ENCODE assay signal across 12 cellular contexts in genomic region chr3:4995500-4996053, GRCh38. TPM values are rescaled to one million over a fixed set of nuclear protein-coding genes. Genes with fewer than 3 reads are reported as not detected.
DNase-seq lines count a peak whose midpoint lies in the region; ATAC-seq and TF ChIP-seq lines count a peak whose summit lies in the region.
"Had no signal": no experiment of that assay in that cellular context is flagged by ENCODE, and none has a peak within 500 bp of the region (broad histone marks: within the 10 kb centered on the region; RNA-seq: fewer than 3 reads in every experiment).

No MANE protein-coding gene starts in this region.

- H3K9me3 ChIP-seq in MM.1S (replicated peaks; ENCODE audit: insufficient read depth, low read length): no peaks in the 10 kb centered on the region
- H3K9me3 ChIP-seq: mucosa of descending colon had no signal

- ATAC-seq in omental fat pad (ENCODE audit: low FRiP score): peak; percentile 30
- no peak for ATAC-seq in activated CD8-positive, alpha-beta T cell treated with anti-CD3 and anti-CD28 coated beads for 36 hours
- ATAC-seq: CD8-positive, alpha-beta T cell had no signal

- no peak for TF ChIP-seq CTCF in coronary artery (IDR thresholded peaks at IDR 0.05)
- TF ChIP-seq CTCF in omental fat pad (IDR thresholded peaks at IDR 0.05): no peak
- TF ChIP-seq CTCF in mesothelial cell of epicardium (IDR thresholded peaks at IDR 0.05; ENCODE audit: unreplicated experiment): no peak
- no peak for TF ChIP-seq CTCF in activated CD8-positive, alpha-beta T cell treated with anti-CD3 and anti-CD28 coated beads for 36 hours (IDR thresholded peaks at IDR 0.05)
- no peak for TF ChIP-seq CTCF in MM.1S (IDR thresholded peaks at IDR 0.05; ENCODE audit: low read length)

- H3K9ac ChIP-seq in MM.1S (ENCODE audit: low read length): no peak overlapping the region

- no peak overlapping the region for H3K27ac Mint-ChIP-seq in mesothelial cell of epicardium
- H3K27ac Mint-ChIP-seq in activated CD8-positive, alpha-beta T cell treated with anti-CD3 and anti-CD28 coated beads for 36 hours: no peak overlapping the region
- H3K27ac Mint-ChIP-seq: CD8-positive, alpha-beta T cell; WTC11 had no signal

- H3K9me2 ChIP-seq in MM.1S (replicated peaks; ENCODE audit: insufficient read depth, low read length): no peaks in the 10 kb centered on the region

- H2AFZ ChIP-seq in MM.1S (ENCODE audit: low read length): no peak overlapping the region

- intact Hi-C loops in activated CD8-positive, alpha-beta T cell treated with anti-CD3 and anti-CD28 coated beads for 36 hours (cut with micrococcal nuclease): no loop called here

- H3F3A ChIP-seq in MM.1S (ENCODE audit: insufficient read depth, low read length): no peaks in the 10 kb centered on the region

- DNase-seq in ACHN (peak; percentile 88), NCI-H226 (peak; percentile 99), coronary artery (ENCODE audit: low spot score) (peak; percentile 70), omental fat pad (ENCODE audit: low spot score) (no peak), mesothelial cell of epicardium (ENCODE audit: low spot score in 2 of 2, unreplicated experiment in 2 of 2) (no peak), KG1 (lab: John Stamatoyannopoulos, UW) (no peak), MM.1S (no peak)
- no peak for DNase-seq in activated CD8-positive, alpha-beta T cell treated with anti-CD3 and anti-CD28 coated beads for 36 hours
- DNase-seq: NCI-H345 had no signal

- H3K4me1 ChIP-seq in MM.1S (ENCODE audit: low read length): no peaks in the 10 kb centered on the region

- H3K36me3 Mint-ChIP-seq in mesothelial cell of epicardium: no peaks in the 10 kb centered on the region
- H3K36me3 Mint-ChIP-seq in activated CD8-positive, alpha-beta T cell treated with anti-CD3 and anti-CD28 coated beads for 36 hours (ENCODE audit: low read depth): no peaks in the 10 kb centered on the region
- H3K36me3 Mint-ChIP-seq: CD8-positive, alpha-beta T cell; WTC11 had no signal

- no peaks in the 10 kb centered on the region for H4K20me1 ChIP-seq in MM.1S (ENCODE audit: insufficient read depth, low read length)

- CTCF ChIA-PET in activated CD8-positive, alpha-beta T cell treated with anti-CD3 and anti-CD28 coated beads for 36 hours (lab: Charles Lee): interaction anchor here (1.4 to 2.7 kb wide), 2 partner anchors 13 to 284 kb away, joined by 3 to 15 read pairs; no protein-coding TSS in a partner anchor

- H3K36me3 ChIP-seq in MM.1S (replicated peaks; ENCODE audit: insufficient read depth, low read length): no peaks in the 10 kb centered on the region

- peaks cover 26% of the 10 kb centered on the region for H3K4me1 Mint-ChIP-seq in mesothelial cell of epicardium
- peaks cover 22% of the 10 kb centered on the region for H3K4me1 Mint-ChIP-seq in activated CD8-positive, alpha-beta T cell treated with anti-CD3 and anti-CD28 coated beads for 36 hours (ENCODE audit: low read depth)

- H3K27me3 ChIP-seq in MM.1S (replicated peaks; ENCODE audit: insufficient read depth, low read length): no peaks in the 10 kb centered on the region

- H3K4me3 ChIP-seq in coronary artery (no peak overlapping the region), MM.1S (ENCODE audit: low read length) (no peak overlapping the region)
- H3K4me3 ChIP-seq: mucosa of descending colon had no signal

- no peak overlapping the region for H3K4me3 Mint-ChIP-seq in mesothelial cell of epicardium
- H3K4me3 Mint-ChIP-seq in activated CD8-positive, alpha-beta T cell treated with anti-CD3 and anti-CD28 coated beads for 36 hours: no peak overlapping the region
- H3K4me3 Mint-ChIP-seq: CD8-positive, alpha-beta T cell; WTC11 had no signal

- in situ Hi-C loops in ACHN (cut with HindIII; ENCODE audit: low pct_ligation_motif_present, low pct_unique_long_range_greater_than_20kb, low sequenced_read_pairs): no loop called here

- no peaks in the 10 kb centered on the region for H3K79me2 ChIP-seq in MM.1S (ENCODE audit: low read length)

- no peaks in the 10 kb centered on the region for H3K9me3 Mint-ChIP-seq in mesothelial cell of epicardium
- H3K9me3 Mint-ChIP-seq in activated CD8-positive, alpha-beta T cell treated with anti-CD3 and anti-CD28 coated beads for 36 hours: no peaks in the 10 kb centered on the region
- H3K9me3 Mint-ChIP-seq: CD8-positive, alpha-beta T cell; WTC11 had no signal

- H3K4me2 ChIP-seq in MM.1S (ENCODE audit: low read depth, low read length): no peak overlapping the region

- POLR2A ChIA-PET in activated CD8-positive, alpha-beta T cell treated with anti-CD3 and anti-CD28 coated beads for 36 hours (lab: Charles Lee): interaction anchor here (0.6 to 4.8 kb wide), 5 partner anchors 9 to 174 kb away, joined by 3 to 33 read pairs (median 3); no protein-coding TSS in a partner anchor

- H3K27ac ChIP-seq in coronary artery (peak overlapping the region; percentile 75 to 89), MM.1S (ENCODE audit: low read length) (no peak overlapping the region)

- no peaks in the 10 kb centered on the region for H3K27me3 Mint-ChIP-seq in mesothelial cell of epicardium (ENCODE audit: low read depth)
- no peaks in the 10 kb centered on the region for H3K27me3 Mint-ChIP-seq in activated CD8-positive, alpha-beta T cell treated with anti-CD3 and anti-CD28 coated beads for 36 hours

RNA-seq across cellular contexts. Expression of gene BHLHE40, which starts 16.3 kb away (rescaled TPM):
- 100 to 1,000 TPM in 1 of 4 donors, 10 to 100 TPM in 3; 16.3 to 101 (median 59.1) TPM for total RNA-seq in omental fat pad
- 31.9 to 37.6 TPM (median 35.4 TPM) in 3 replicates for total RNA-seq in mesothelial cell of epicardium
- total RNA-seq in activated CD8-positive, alpha-beta T cell treated with anti-CD3 and anti-CD28 coated beads for 36 hours: 100 to 1,000 TPM; 456 to 470 TPM

Comparison
In these comparisons a context has a peak if more than half of its experiments do, and no peak if none do; other contexts are left out.
1. DNase-seq: peak in ACHN (single experiment), NCI-H226 (single experiment) and coronary artery (single experiment); none in omental fat pad (single experiment), mesothelial cell of epicardium (0 of 2), activated CD8-positive, alpha-beta T cell treated with anti-CD3 and anti-CD28 coated beads for 36 hours (single experiment), KG1 (single experiment) and MM.1S (single experiment).
2. RNA of gene BHLHE40, which starts 16.3 kb away (total RNA-seq): 456 to 470 TPM in activated CD8-positive, alpha-beta T cell treated with anti-CD3 and anti-CD28 coated beads for 36 hours; 16.3 to 101 TPM in omental fat pad and 31.9 to 37.6 TPM in mesothelial cell of epicardium; every median in the first group is over 4 times any median in the second.